Comparison of ENCODE assay signal across 25 cellular contexts in the genomic region with DNA sequence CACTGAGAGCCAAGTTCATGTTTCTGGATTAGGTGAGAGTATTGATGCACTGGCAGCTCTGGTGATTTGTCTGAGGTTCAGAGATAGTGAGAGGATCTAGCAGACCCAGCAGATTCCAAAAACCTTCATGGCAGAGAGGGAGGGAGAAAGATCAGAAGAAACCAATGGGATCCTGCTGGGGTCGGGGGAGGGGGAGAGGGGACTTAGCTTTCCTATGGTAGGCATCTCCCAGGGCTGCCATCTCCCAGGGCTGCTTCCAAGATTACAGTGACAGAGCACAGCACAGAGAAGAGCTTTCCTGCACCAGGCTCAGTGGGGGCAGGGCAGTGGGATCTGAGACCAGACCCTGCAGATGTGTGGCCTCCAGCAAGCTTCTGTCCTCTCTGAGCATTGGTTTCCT.
"Had no signal": no experiment of that assay in that cellular context is flagged by ENCODE, and none has a peak within 500 bp of the region (broad histone marks: within the 10 kb centered on the region; RNA-seq: fewer than 3 reads in every experiment).

No MANE protein-coding gene starts in this region.

- DNase-seq: kidney glomerular epithelial cell; left colon; left lung; naive B cell; natural killer cell; nephron progenitor cell; occipital lobe; psoas muscle; right lobe of liver; stimulated activated CD4-positive, alpha-beta T cell treated with anti-CD3 and anti-CD28 coated beads, Interleukin-1b, Interleukin-23, amount 100 ng/mL, for 48 hours; stimulated activated CD4-positive, alpha-beta T cell treated with anti-CD3 and anti-CD28 coated beads, Interleukin-2, amount 100 ng/mL, for 48 hours; stimulated activated CD4-positive, alpha-beta T cell treated with anti-CD3 and anti-CD28 coated beads, Interleukin-4, amount 100 ng/mL, for 4 hours; stimulated activated CD8-positive, alpha-beta memory T cell treated with anti-CD3 and anti-CD28 coated beads, Interleukin-4, amount 100 ng/mL, for 48 hours; stimulated activated naive CD4-positive, alpha-beta T cell treated with Interleukin-2 at 50 U/mL for 16 hours; stimulated activated naive CD8-positive, alpha-beta T cell treated with anti-CD3 and anti-CD28 coated beads, Interleukin-15, amount 100 ng/mL, for 72 hours; substantia nigra; uterus had no signal

- H3K36me3 Mint-ChIP-seq: naive B cell; natural killer cell; neural progenitor cell; stimulated activated memory B cell treated with anti-CD40 and anti-IgM and Interleukin-4, amounts not matched to agents 10 μg/mL and 1 μg/mL and 100 μg/mL, for 72 hours; type B pancreatic cell had no signal

- H3K27ac ChIP-seq: left lung, neural progenitor cell, neutrophil, parathyroid adenoma, psoas muscle, right lobe of liver, tibial nerve, uterus had no signal

- ATAC-seq: left colon; left lung; natural killer cell; psoas muscle; right lobe of liver; stimulated activated memory B cell treated with anti-CD40 and anti-IgM and Interleukin-4, amounts not matched to agents 10 μg/mL and 1 μg/mL and 100 μg/mL, for 72 hours; stimulated activated naive CD8-positive, alpha-beta T cell treated with anti-CD3 and anti-CD28 coated beads, Interleukin-15, amount 100 ng/mL, for 72 hours had no signal

- H3K27ac Mint-ChIP-seq: memory B cell; natural killer cell; nephron progenitor cell; neural progenitor cell; stimulated activated memory B cell treated with anti-CD40 and anti-IgM and Interleukin-4, amounts not matched to agents 10 μg/mL and 1 μg/mL and 100 μg/mL, for 72 hours; stimulated activated naive CD8-positive, alpha-beta T cell treated with anti-CD3 and anti-CD28 coated beads, Interleukin-15, amount 100 ng/mL, for 72 hours; type B pancreatic cell had no signal

- H3K79me2 ChIP-seq: parathyroid adenoma had no signal

- H3K27me3 ChIP-seq: left lung, neural progenitor cell, neutrophil, right lobe of liver, tibial nerve, uterus had no signal

- H3K4me3 ChIP-seq: left lung, neural progenitor cell, psoas muscle, right lobe of liver, smooth muscle cell, tibial nerve, uterus had no signal

- H3K9ac ChIP-seq: neural progenitor cell, parathyroid adenoma had no signal

- H3K9me3 Mint-ChIP-seq: memory B cell; natural killer cell; stimulated activated memory B cell treated with anti-CD40 and anti-IgM and Interleukin-4, amounts not matched to agents 10 μg/mL and 1 μg/mL and 100 μg/mL, for 72 hours; stimulated activated naive CD8-positive, alpha-beta T cell treated with anti-CD3 and anti-CD28 coated beads, Interleukin-15, amount 100 ng/mL, for 72 hours had no signal

- H3K9me3 ChIP-seq: left lung, neutrophil, psoas muscle, right lobe of liver, uterus had no signal

- H3K4me1 ChIP-seq: left lung, parathyroid adenoma, psoas muscle, right lobe of liver, tibial nerve, uterus had no signal

- H3K4me1 Mint-ChIP-seq: memory B cell; natural killer cell; stimulated activated memory B cell treated with anti-CD40 and anti-IgM and Interleukin-4, amounts not matched to agents 10 μg/mL and 1 μg/mL and 100 μg/mL, for 72 hours had no signal

- H3K36me3 ChIP-seq: left lung, neural progenitor cell, neutrophil, right lobe of liver, tibial nerve, uterus had no signal

- H2AFZ ChIP-seq: neural progenitor cell, parathyroid adenoma had no signal

- H3K4me2 ChIP-seq: neural progenitor cell, smooth muscle cell had no signal

- H3K27me3 Mint-ChIP-seq: stimulated activated memory B cell treated with anti-CD40 and anti-IgM and Interleukin-4, amounts not matched to agents 10 μg/mL and 1 μg/mL and 100 μg/mL, for 72 hours; stimulated activated naive CD8-positive, alpha-beta T cell treated with anti-CD3 and anti-CD28 coated beads, Interleukin-15, amount 100 ng/mL, for 72 hours had no signal

- H3K4me3 Mint-ChIP-seq: memory B cell; naive B cell; natural killer cell; nephron progenitor cell; neural progenitor cell; stimulated activated memory B cell treated with anti-CD40 and anti-IgM and Interleukin-4, amounts not matched to agents 10 μg/mL and 1 μg/mL and 100 μg/mL, for 72 hours; stimulated activated naive CD8-positive, alpha-beta T cell treated with anti-CD3 and anti-CD28 coated beads, Interleukin-15, amount 100 ng/mL, for 72 hours; type B pancreatic cell had no signal
